In genomic region chr2:97797355-97797754, GRCh38 we compare ENCODE assay signal across 28 cellular contexts.
"Had no signal": no experiment of that assay in that cellular context is flagged by ENCODE, and none has a peak within 500 bp of the region (broad histone marks: within the 10 kb centered on the region; RNA-seq: fewer than 3 reads in every experiment).

No MANE protein-coding gene starts in this region.

- ATAC-seq: natural killer cell; psoas muscle; right cardiac atrium; right lobe of liver; stimulated activated effector memory CD8-positive, alpha-beta T cell treated with anti-CD3 and anti-CD28 coated beads, Interleukin-12 subunit alpha, Interleukin-12 subunit beta, amount 100 ng/mL, for 72 hours; stimulated activated naive B cell treated with anti-CD40 and anti-IgM and Interleukin-4, amounts not matched to agents 10 μg/mL and 1 μg/mL and 100 μg/mL, for 72 hours had no signal

- H3K27ac ChIP-seq: neural progenitor cell, ovary, parathyroid adenoma, psoas muscle, right lobe of liver, sigmoid colon, stomach, thoracic aorta, thyroid gland, tibial nerve, upper lobe of left lung, vagina had no signal

- H3K9me3 ChIP-seq: ovary, psoas muscle, right lobe of liver, sigmoid colon, stomach, thoracic aorta, thyroid gland, tibial nerve, upper lobe of left lung, vagina had no signal

- DNase-seq: natural killer cell; occipital lobe; ovary; posterior cingulate gyrus; psoas muscle; right cardiac atrium; right lobe of liver; sigmoid colon; small intestine; stimulated activated CD4-positive, alpha-beta T cell treated with anti-CD3 and anti-CD28 coated beads, Interleukin-15, amount 100 ng/mL, for 24 hours; stimulated activated CD4-positive, alpha-beta T cell treated with anti-CD3 and anti-CD28 coated beads, Interleukin-2, amount 100 ng/mL, for 24 hours; stimulated activated CD4-positive, alpha-beta T cell treated with anti-CD3 and anti-CD28 coated beads, Interleukin-2, amount 100 ng/mL, for 48 hours; stimulated activated CD4-positive, alpha-beta T cell treated with anti-CD3 and anti-CD28 coated beads, Interleukin-4, amount 100 ng/mL, for 24 hours; stimulated activated naive B cell treated with anti-CD40 and anti-IgM and Interleukin-4, amounts not matched to agents 10 μg/mL and 1 μg/mL and 100 μg/mL, for 72 hours; stimulated activated naive CD4-positive, alpha-beta T cell treated with Interleukin-2 at 50 U/mL for 16 hours; stomach; thyroid gland; trophoblast cell had no signal

- H3K4me1 Mint-ChIP-seq: natural killer cell; nephron; neural progenitor cell; stimulated activated effector memory CD8-positive, alpha-beta T cell treated with anti-CD3 and anti-CD28 coated beads, Interleukin-12 subunit alpha, Interleukin-12 subunit beta, amount 100 ng/mL, for 72 hours had no signal

- H3K36me3 ChIP-seq: ovary had no signal

- H3K27me3 ChIP-seq: neural progenitor cell, ovary, right lobe of liver, sigmoid colon, stomach, thyroid gland, tibial nerve, upper lobe of left lung, vagina had no signal

- H3K4me3 Mint-ChIP-seq: natural killer cell; nephron; neural progenitor cell; stimulated activated effector memory CD8-positive, alpha-beta T cell treated with anti-CD3 and anti-CD28 coated beads, Interleukin-12 subunit alpha, Interleukin-12 subunit beta, amount 100 ng/mL, for 72 hours; stimulated activated naive B cell treated with anti-CD40 and anti-IgM and Interleukin-4, amounts not matched to agents 10 μg/mL and 1 μg/mL and 100 μg/mL, for 72 hours; stimulated activated naive CD8-positive, alpha-beta T cell treated with anti-CD3 and anti-CD28 coated beads, Interleukin-15, Interleukin-2, amounts not matched to agents 100 ng/mL and 50 ng/mL, for 24 hours had no signal

- H2AFZ ChIP-seq: neural progenitor cell, parathyroid adenoma had no signal

- H3K9me3 Mint-ChIP-seq: natural killer cell; nephron; neural progenitor cell; stimulated activated effector memory CD8-positive, alpha-beta T cell treated with anti-CD3 and anti-CD28 coated beads, Interleukin-12 subunit alpha, Interleukin-12 subunit beta, amount 100 ng/mL, for 72 hours; stimulated activated naive B cell treated with anti-CD40 and anti-IgM and Interleukin-4, amounts not matched to agents 10 μg/mL and 1 μg/mL and 100 μg/mL, for 72 hours; stimulated activated naive CD8-positive, alpha-beta T cell treated with anti-CD3 and anti-CD28 coated beads, Interleukin-15, Interleukin-2, amounts not matched to agents 100 ng/mL and 50 ng/mL, for 24 hours had no signal

- H3K27ac Mint-ChIP-seq: natural killer cell; nephron; neural progenitor cell; progenitor cell of endocrine pancreas; stimulated activated effector memory CD8-positive, alpha-beta T cell treated with anti-CD3 and anti-CD28 coated beads, Interleukin-12 subunit alpha, Interleukin-12 subunit beta, amount 100 ng/mL, for 72 hours; stimulated activated naive B cell treated with anti-CD40 and anti-IgM and Interleukin-4, amounts not matched to agents 10 μg/mL and 1 μg/mL and 100 μg/mL, for 72 hours; stimulated activated naive CD8-positive, alpha-beta T cell treated with anti-CD3 and anti-CD28 coated beads, Interleukin-15, Interleukin-2, amounts not matched to agents 100 ng/mL and 50 ng/mL, for 24 hours had no signal

- H3K4me2 ChIP-seq: neural progenitor cell had no signal

- H3K4me3 ChIP-seq: neural progenitor cell, ovary, psoas muscle, right lobe of liver, sigmoid colon, stomach, thoracic aorta, thyroid gland, tibial nerve, upper lobe of left lung, vagina had no signal

- H3K9ac ChIP-seq: neural progenitor cell, parathyroid adenoma had no signal

- H3K4me1 ChIP-seq: neural progenitor cell, parathyroid adenoma, psoas muscle, right lobe of liver, sigmoid colon, stomach, thyroid gland, tibial nerve, upper lobe of left lung, vagina had no signal

- H3K27me3 Mint-ChIP-seq: progenitor cell of endocrine pancreas; stimulated activated naive B cell treated with anti-CD40 and anti-IgM and Interleukin-4, amounts not matched to agents 10 μg/mL and 1 μg/mL and 100 μg/mL, for 72 hours; stimulated activated naive CD8-positive, alpha-beta T cell treated with anti-CD3 and anti-CD28 coated beads, Interleukin-15, Interleukin-2, amounts not matched to agents 100 ng/mL and 50 ng/mL, for 24 hours had no signal
